In genomic region chr12:27566159-27566558, GRCh38 we compare ENCODE assay signal across 19 cellular contexts. TPM values are rescaled to one million over a fixed set of nuclear protein-coding genes. Genes with fewer than 3 reads are reported as not detected.
A peak's percentile ranks its signal among the peaks of the same experiment; 100 is the strongest.
DNase-seq lines count a peak whose midpoint lies in the region; ATAC-seq, FAIRE-seq and TF ChIP-seq lines count a peak whose summit lies in the region.
"Had no signal": no experiment of that assay in that cellular context is flagged by ENCODE, and none has a peak within 500 bp of the region (broad histone marks: within the 10 kb centered on the region; RNA-seq: fewer than 3 reads in every experiment).

No MANE protein-coding gene starts in this region.

- H3K9me2 ChIP-seq in PC-3 (replicated peaks; ENCODE audit: low read length) = no peaks in the 10 kb centered on the region
- no peaks in the 10 kb centered on the region for H3K9me2 ChIP-seq in OCI-LY7 (ENCODE audit: insufficient read depth, low read length)

- H3K36me3 Mint-ChIP-seq in activated naive CD4-positive, alpha-beta T cell treated with anti-CD3 and anti-CD28 coated beads, Interleukin-2, amount 10 ng/mL, durations not matched to agents 7 days and 5 days = no peaks in the 10 kb centered on the region

- ATAC-seq in PC-3 (peak; percentile 41), GM18511 (IDR thresholded peaks at IDR 0.05; ENCODE audit: unreplicated experiment) (no peak)
- ATAC-seq: GM23338 had no signal

- BruUV-seq in PC-3 (replicated peaks; lab: Mats Ljungman, UMichigan) (no TSS peak), OCI-LY7 (replicated peaks; lab: Mats Ljungman, UMichigan) (no TSS peak)

- H3K36me3 ChIP-seq in PC-3 (ENCODE audit: low read depth, low read length) = no peaks in the 10 kb centered on the region
- H3K36me3 ChIP-seq in OCI-LY7 (ENCODE audit: insufficient read depth, low read length) = no peaks in the 10 kb centered on the region

- TF ChIP-seq CTCF in PC-3 (conservative IDR thresholded peaks at IDR 0.05; ENCODE audit: low read depth, low read length) (peak; percentile 51), fibroblast of villous mesenchyme (IDR thresholded peaks at IDR 0.05; ENCODE audit: insufficient read depth, low read depth, low read length) (peak; percentile 18), OCI-LY7 (conservative IDR thresholded peaks at IDR 0.05; ENCODE audit: low read length) (no peak)

- CTCF ChIA-PET in PC-3 (lab: Charles Lee) (interaction anchor here (1.0 to 1.1 kb wide), 2 partner anchors 16 to 42 kb away, joined by 7 to 11 read pairs; partner anchors contain the start of gene PPFIBP1), OCI-LY7 (lab: Charles Lee; ENCODE audit: unreplicated experiment) (no interaction called here)
- CTCF ChIA-PET in activated naive CD4-positive, alpha-beta T cell treated with anti-CD3 and anti-CD28 coated beads, Interleukin-2, amount 10 ng/mL, durations not matched to agents 7 days and 5 days (lab: Charles Lee) = no interaction called here

- no peak overlapping the region for H3K9ac ChIP-seq in PC-3 (ENCODE audit: low read length)

- no peaks in the 10 kb centered on the region for H3F3A ChIP-seq in PC-3 (ENCODE audit: low read length, unreplicated experiment)

- no peak overlapping the region for H3K27ac Mint-ChIP-seq in activated naive CD4-positive, alpha-beta T cell treated with anti-CD3 and anti-CD28 coated beads, Interleukin-2, amount 10 ng/mL, durations not matched to agents 7 days and 5 days
- H3K27ac Mint-ChIP-seq: B cell; CD4-positive, alpha-beta T cell; GM23338 had no signal

- no peaks in the 10 kb centered on the region for H3K4me1 Mint-ChIP-seq in activated naive CD4-positive, alpha-beta T cell treated with anti-CD3 and anti-CD28 coated beads, Interleukin-2, amount 10 ng/mL, durations not matched to agents 7 days and 5 days

- no peaks in the 10 kb centered on the region for H3K9me3 Mint-ChIP-seq in activated naive CD4-positive, alpha-beta T cell treated with anti-CD3 and anti-CD28 coated beads, Interleukin-2, amount 10 ng/mL, durations not matched to agents 7 days and 5 days
- H3K9me3 Mint-ChIP-seq: CD4-positive, alpha-beta T cell; GM23338 had no signal

- H3K9me3 ChIP-seq in PC-3 (ENCODE audit: low read length) (no peaks in the 10 kb centered on the region), OCI-LY7 (ENCODE audit: low read length) (no peaks in the 10 kb centered on the region)

- peaks cover 3% of the 10 kb centered on the region for H3K27me3 Mint-ChIP-seq in activated naive CD4-positive, alpha-beta T cell treated with anti-CD3 and anti-CD28 coated beads, Interleukin-2, amount 10 ng/mL, durations not matched to agents 7 days and 5 days
- H3K27me3 Mint-ChIP-seq: CD4-positive, alpha-beta T cell had no signal

- no peaks in the 10 kb centered on the region for H4K20me1 ChIP-seq in PC-3 (ENCODE audit: low read length)
- H4K20me1 ChIP-seq in OCI-LY7 (ENCODE audit: insufficient read depth, low read length) = no peaks in the 10 kb centered on the region

- no peak overlapping the region for H3K4me3 Mint-ChIP-seq in activated naive CD4-positive, alpha-beta T cell treated with anti-CD3 and anti-CD28 coated beads, Interleukin-2, amount 10 ng/mL, durations not matched to agents 7 days and 5 days
- H3K4me3 Mint-ChIP-seq: B cell; CD4-positive, alpha-beta T cell; GM23338 had no signal

- H3K4me3 ChIP-seq in PC-3 (ENCODE audit: low read length) = no peak overlapping the region
- H3K4me3 ChIP-seq in fibroblast of villous mesenchyme (ENCODE audit: low read depth, low read length) = no peak overlapping the region
- no peak overlapping the region for H3K4me3 ChIP-seq in OCI-LY7 (ENCODE audit: low read depth, low read length, poor library complexity, severe bottlenecking)
- H3K4me3 ChIP-seq: GM23338 had no signal

- H3K79me2 ChIP-seq in PC-3 (ENCODE audit: low read length) (peaks cover 21% of the 10 kb centered on the region), OCI-LY7 (ENCODE audit: insufficient read depth, low read depth, low read length) (no peaks in the 10 kb centered on the region)

- POLR2A ChIA-PET in PC-3 (lab: Charles Lee; ENCODE audit: unreplicated experiment) (no interaction called here), OCI-LY7 (lab: Charles Lee) (no interaction called here)

- H3K4me2 ChIP-seq in PC-3 (ENCODE audit: low read length) (no peak overlapping the region), OCI-LY7 (ENCODE audit: low read length) (no peak overlapping the region)
- H3K4me2 ChIP-seq: GM23338 had no signal

- H2AFZ ChIP-seq in PC-3 (ENCODE audit: low read length) (no peak overlapping the region), OCI-LY7 (ENCODE audit: low read length) (no peak overlapping the region)
- H2AFZ ChIP-seq: GM23338 had no signal

- H3K4me1 ChIP-seq in PC-3 (ENCODE audit: insufficient read depth, low read length) (peaks cover 13% of the 10 kb centered on the region), OCI-LY7 (ENCODE audit: insufficient read depth, low read length, poor library complexity, severe bottlenecking) (no peaks in the 10 kb centered on the region)

- DNase-seq in HTR-8/SVneo (ENCODE audit: insufficient read length, low spot score) (no peak), PC-3 (peak; percentile 27), fibroblast of villous mesenchyme (ENCODE audit: low read depth) (no peak), HCEC 1CT (no peak), OCI-LY7 (ENCODE audit: low spot score) (no peak)
- no peak for DNase-seq in activated naive CD4-positive, alpha-beta T cell treated with anti-CD3 and anti-CD28 coated beads, Interleukin-2, amount 10 ng/mL, durations not matched to agents 7 days and 5 days
- DNase-seq: Calu3; CD4-positive, alpha-beta T cell; DND-41; GDM1; NCI-H1436 treated with DMSO at 0.1 percent for 48 hours; NCI-H2081; NCI-H345; NCI-H748 treated with DMSO at 0.1 percent for 48 hours; SHP77 treated with DMSO at 0.1 percent for 48 hours had no signal

- intact Hi-C loops in PC-3 (cut with micrococcal nuclease) (loop anchor here (1.0 to 2.0 kb wide), 3 partner anchors 41 to 142 kb away; partner anchors contain the start of gene PPFIBP1), OCI-LY7 (cut with micrococcal nuclease; ENCODE audit: unreplicated experiment) (no loop called here)

- H3K27ac ChIP-seq in PC-3 (ENCODE audit: low read length) (no peak overlapping the region), OCI-LY7 (ENCODE audit: low read depth, low read length, poor library complexity, severe bottlenecking) (no peak overlapping the region)

- no peaks in the 10 kb centered on the region for H3K27me3 ChIP-seq in PC-3 (ENCODE audit: low read length)

- FAIRE-seq in A204.1 (lab: Jason Lieb, UNC) (peak; percentile 91), HTR-8/SVneo (lab: Jason Lieb, UNC) (peak; percentile 55)

RNA-seq across cellular contexts. Expression of gene PPFIBP1, which starts 42.2 kb away (rescaled TPM):
- 56.9 and 57.2 TPM in 2 replicates for total RNA-seq in PC-3 (2014; rRNA removed)
- 69.1 and 71.2 TPM in 2 replicates for total RNA-seq in fibroblast of villous mesenchyme
- total RNA-seq in OCI-LY7 (2014; rRNA removed; shearing (Covaris generic)) = 7.3 and 12.7 TPM in 2 replicates
- total RNA-seq in OCI-LY7 (2022) = 12.1 and 14.6 TPM in 2 replicates
